In the genomic region with DNA sequence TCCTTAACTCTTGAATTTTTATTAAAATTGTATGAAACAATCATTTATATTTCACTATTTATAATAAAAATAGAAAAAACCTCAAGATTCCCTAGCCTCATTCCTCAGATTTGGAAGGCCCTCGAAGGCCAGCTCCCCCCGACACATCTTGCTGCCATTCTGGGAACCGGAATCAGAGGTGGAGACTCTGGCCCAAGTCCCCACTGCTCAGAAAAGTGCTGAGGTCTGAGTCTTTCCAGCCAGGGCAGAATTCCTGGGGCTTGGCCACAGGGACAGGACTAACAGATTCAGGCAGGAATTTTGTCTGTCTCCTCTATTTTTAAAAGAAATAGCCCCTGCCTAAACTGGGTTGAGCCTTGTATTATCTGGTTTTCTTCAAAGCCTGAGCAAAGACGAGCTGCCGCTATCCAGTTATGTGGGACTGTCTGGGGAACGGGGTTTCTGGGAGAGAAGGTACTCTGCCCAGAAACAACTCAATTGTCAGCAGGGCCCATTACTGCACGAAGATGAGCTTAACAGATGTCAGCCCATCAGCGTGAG, we compare ENCODE assay signal across 25 cellular contexts.
"Had no signal": no experiment of that assay in that cellular context is flagged by ENCODE, and none has a peak within 500 bp of the region (broad histone marks: within the 10 kb centered on the region; RNA-seq: fewer than 3 reads in every experiment).

No MANE protein-coding gene starts in this region.

- H3K4me1 Mint-ChIP-seq: activated CD4-positive, alpha-beta memory T cell treated with anti-CD3 and anti-CD28 coated beads, Interleukin-2, amount 10 ng/mL, durations not matched to agents 7 days and 5 days; activated CD4-positive, alpha-beta T cell treated with anti-CD3 and anti-CD28 coated beads, Interleukin-2, amount 10 ng/mL, durations not matched to agents 7 days and 5 days had no signal

- H3K27ac ChIP-seq: heart right ventricle, right lobe of liver, suprapubic skin had no signal

- H3K27me3 Mint-ChIP-seq: activated CD4-positive, alpha-beta memory T cell treated with anti-CD3 and anti-CD28 coated beads, Interleukin-2, amount 10 ng/mL, durations not matched to agents 7 days and 5 days had no signal

- H3K27ac Mint-ChIP-seq: activated CD4-positive, alpha-beta memory T cell treated with anti-CD3 and anti-CD28 coated beads, Interleukin-2, amount 10 ng/mL, durations not matched to agents 7 days and 5 days; activated CD4-positive, alpha-beta T cell treated with anti-CD3 and anti-CD28 coated beads, Interleukin-2, amount 10 ng/mL, durations not matched to agents 7 days and 5 days; activated T-cell treated with anti-CD3 and anti-CD28 coated beads, Interleukin-2, amount 50 U/mL, for 24 hours; endodermal cell; WTC11 had no signal

- DNase-seq: activated CD4-positive, alpha-beta memory T cell treated with anti-CD3 and anti-CD28 coated beads, Interleukin-2, amount 10 ng/mL, durations not matched to agents 7 days and 5 days; activated CD4-positive, alpha-beta T cell treated with anti-CD3 and anti-CD28 coated beads for 1 hour; activated CD4-positive, alpha-beta T cell treated with anti-CD3 and anti-CD28 coated beads, Interleukin-2, amount 10 ng/mL, durations not matched to agents 7 days and 5 days; activated CD8-positive, alpha-beta memory T cell treated with anti-CD3 and anti-CD28 coated beads, Interleukin-2, amount 50 U/mL, for 48 hours; activated gamma-delta T cell; activated naive CD4-positive, alpha-beta T cell treated with anti-CD3 and anti-CD28 coated beads, Interleukin-2, amount 50 U/mL, for 16 hours; activated T-cell treated with anti-CD3 and anti-CD28 coated beads, Interleukin-2, amount 50 U/mL, for 24 hours; amygdala; caudate nucleus; endodermal cell; foreskin fibroblast; heart right ventricle; mesenchymal stem cell; posterior cingulate gyrus; right lobe of liver; small intestine; stimulated activated CD4-positive, alpha-beta T cell treated with anti-CD3 and anti-CD28 coated beads, Interleukin-15, amount 100 ng/mL, for 24 hours; stimulated activated CD4-positive, alpha-beta T cell treated with anti-CD3 and anti-CD28 coated beads, Interleukin-2, amount 100 ng/mL, for 24 hours; stimulated activated naive CD4-positive, alpha-beta T cell; T-helper 2 cell; transverse colon had no signal

- H3K36me3 Mint-ChIP-seq: WTC11 had no signal

- H3K4me1 ChIP-seq: right lobe of liver had no signal

- H3K4me3 ChIP-seq: heart right ventricle, right lobe of liver, suprapubic skin, transverse colon had no signal

- H3K36me3 ChIP-seq: heart right ventricle, right lobe of liver, suprapubic skin, transverse colon had no signal

- ATAC-seq: esophagus mucosa, heart right ventricle, right lobe of liver, WTC11 had no signal

- H3K9me3 ChIP-seq: heart right ventricle, right lobe of liver, suprapubic skin, transverse colon had no signal

- H3K27me3 ChIP-seq: right lobe of liver, suprapubic skin, transverse colon had no signal

- H3K9me3 Mint-ChIP-seq: activated CD4-positive, alpha-beta memory T cell treated with anti-CD3 and anti-CD28 coated beads, Interleukin-2, amount 10 ng/mL, durations not matched to agents 7 days and 5 days; activated CD4-positive, alpha-beta T cell treated with anti-CD3 and anti-CD28 coated beads, Interleukin-2, amount 10 ng/mL, durations not matched to agents 7 days and 5 days; activated T-cell treated with anti-CD3 and anti-CD28 coated beads, Interleukin-2, amount 50 U/mL, for 24 hours; endodermal cell had no signal

- H3K4me3 Mint-ChIP-seq: activated CD4-positive, alpha-beta memory T cell treated with anti-CD3 and anti-CD28 coated beads, Interleukin-2, amount 10 ng/mL, durations not matched to agents 7 days and 5 days; activated CD4-positive, alpha-beta T cell treated with anti-CD3 and anti-CD28 coated beads, Interleukin-2, amount 10 ng/mL, durations not matched to agents 7 days and 5 days; activated T-cell treated with anti-CD3 and anti-CD28 coated beads, Interleukin-2, amount 50 U/mL, for 24 hours; endodermal cell; nephron; WTC11 had no signal
